In the genomic region with DNA sequence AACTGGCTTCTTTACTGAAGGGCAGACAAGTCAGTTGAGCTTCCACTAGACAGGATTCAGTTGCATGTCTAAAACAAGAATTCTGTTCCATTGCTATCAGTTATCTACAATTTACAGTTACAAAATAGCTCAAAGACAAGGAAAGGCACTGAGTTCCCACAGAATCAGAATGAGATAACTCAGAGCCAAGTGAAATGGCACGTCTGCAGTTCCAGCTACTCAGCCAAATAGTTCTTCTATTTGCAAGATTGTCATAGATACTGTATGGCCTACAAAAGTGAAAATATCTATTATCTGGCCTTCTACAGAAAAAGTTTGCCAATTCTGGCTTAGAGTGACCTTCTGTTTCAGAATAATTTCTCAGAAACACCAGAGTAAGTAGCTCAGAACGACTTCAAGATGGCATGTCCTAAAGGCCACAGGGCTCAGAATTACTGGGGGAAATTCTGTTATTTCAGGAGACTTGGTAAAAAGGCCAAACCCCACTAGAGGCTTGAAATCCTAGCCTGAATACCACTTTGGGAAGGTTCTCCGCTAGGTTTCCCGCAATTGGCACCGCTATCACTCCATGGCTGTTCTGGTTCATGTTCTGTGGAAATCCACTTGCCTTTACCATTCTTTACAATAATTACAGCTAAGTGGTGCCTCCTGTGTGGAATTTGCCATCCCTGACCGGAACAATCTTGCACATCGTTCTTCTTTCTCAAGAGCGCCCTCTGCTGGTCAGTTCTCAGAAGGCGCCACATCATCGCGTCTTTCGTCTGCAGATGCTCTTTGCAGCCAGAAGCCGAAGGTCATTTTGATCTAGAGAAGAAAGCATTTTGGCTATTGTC, we compare ENCODE assay signal across 8 cellular contexts. TPM values are rescaled to one million over a fixed set of nuclear protein-coding genes. Genes with fewer than 3 reads are reported as not detected.
DNase-seq lines count a peak whose midpoint lies in the region; ATAC-seq and TF ChIP-seq lines count a peak whose summit lies in the region.

No MANE protein-coding gene starts in this region.

- H4K20me1 ChIP-seq in MM.1S (ENCODE audit: insufficient read depth, low read length) = no peaks in the 10 kb centered on the region

- H3F3A ChIP-seq in MM.1S (ENCODE audit: insufficient read depth, low read length) = no peaks in the 10 kb centered on the region

- peak; percentile 75 for ATAC-seq in activated T-helper 17 cell treated with anti-CD3 and anti-CD28 coated beads, Interleukin-2, amount 50 U/mL, for 72 hours (replicated peaks)

- no peaks in the 10 kb centered on the region for H3K9me3 ChIP-seq in MM.1S (replicated peaks; ENCODE audit: insufficient read depth, low read length)
- H3K9me3 ChIP-seq in testis = no peaks in the 10 kb centered on the region

- H3K4me1 ChIP-seq in MM.1S (ENCODE audit: low read length) (no peaks in the 10 kb centered on the region), testis (peaks cover 29% of the 10 kb centered on the region)

- no peak overlapping the region for H3K4me2 ChIP-seq in MM.1S (ENCODE audit: low read depth, low read length)

- H3K9ac ChIP-seq in MM.1S (ENCODE audit: low read length) = no peak overlapping the region

- H3K27me3 ChIP-seq in MM.1S (replicated peaks; ENCODE audit: insufficient read depth, low read length) = no peaks in the 10 kb centered on the region
- H3K27me3 ChIP-seq in testis = no peaks in the 10 kb centered on the region

- 7 to 14% methylated on average over 13 of the region's 13 CpGs for WGBS in testis, 2 donors

- H3K79me2 ChIP-seq in MM.1S (ENCODE audit: low read length) = no peaks in the 10 kb centered on the region

- DNase-seq in AG10803 (ENCODE audit: low read depth) = peak; percentile 74
- DNase-seq in GM19240 (ENCODE audit: insufficient read length, low spot score) = peak; percentile 43
- peak; percentile 40 for DNase-seq in MM.1S
- DNase-seq in RPMI8226 = peak; percentile 57
- peak; percentile 72 to 92 for DNase-seq in foreskin fibroblast
- peak; percentile 48 for DNase-seq in occipital lobe (lab: John Stamatoyannopoulos, UW)
- DNase-seq in testis = peak; percentile 96

- TF ChIP-seq CTCF in AG10803 (conservative IDR thresholded peaks at IDR 0.05; ENCODE audit: low read length) (peak; percentile 93), MM.1S (IDR thresholded peaks at IDR 0.05; ENCODE audit: low read length) (peak; percentile 73), foreskin fibroblast (IDR thresholded peaks at IDR 0.05; ENCODE audit: low read depth, low read length) (peak; percentile 81), testis (IDR thresholded peaks at IDR 0.05) (peak; percentile 92 to 97 (median 94))

- no peaks in the 10 kb centered on the region for H3K9me3 Mint-ChIP-seq in activated T-helper 17 cell treated with anti-CD3 and anti-CD28 coated beads, Interleukin-2, amount 50 U/mL, for 72 hours

- H3K36me3 ChIP-seq in MM.1S (replicated peaks; ENCODE audit: insufficient read depth, low read length) (no peaks in the 10 kb centered on the region), testis (ENCODE audit: low read depth, missing control alignments) (no peaks in the 10 kb centered on the region)

- H3K4me3 ChIP-seq in AG10803 (ENCODE audit: low read length) = no peak overlapping the region
- no peak overlapping the region for H3K4me3 ChIP-seq in MM.1S (ENCODE audit: low read length)
- H3K4me3 ChIP-seq in foreskin fibroblast (ENCODE audit: low read depth in 1 of 2, low read length in 2 of 2) = no peak overlapping the region
- H3K4me3 ChIP-seq in testis = no peak overlapping the region

- TF ChIP-seq POLR2A in testis (IDR thresholded peaks at IDR 0.05) = no peak

- H2AFZ ChIP-seq in MM.1S (ENCODE audit: low read length) = no peak overlapping the region

- no peak overlapping the region for H3K27ac Mint-ChIP-seq in activated T-helper 17 cell treated with anti-CD3 and anti-CD28 coated beads, Interleukin-2, amount 50 U/mL, for 72 hours

- H3K27ac ChIP-seq in MM.1S (ENCODE audit: low read length) (no peak overlapping the region), testis (peak overlapping the region; percentile 40 to 74)

- H3K4me1 Mint-ChIP-seq in activated T-helper 17 cell treated with anti-CD3 and anti-CD28 coated beads, Interleukin-2, amount 50 U/mL, for 72 hours = peaks cover 10% of the 10 kb centered on the region

- no peak overlapping the region for H3K4me3 Mint-ChIP-seq in activated T-helper 17 cell treated with anti-CD3 and anti-CD28 coated beads, Interleukin-2, amount 50 U/mL, for 72 hours

- no peaks in the 10 kb centered on the region for H3K9me2 ChIP-seq in MM.1S (replicated peaks; ENCODE audit: insufficient read depth, low read length)

- H3K36me3 Mint-ChIP-seq in activated T-helper 17 cell treated with anti-CD3 and anti-CD28 coated beads, Interleukin-2, amount 50 U/mL, for 72 hours (ENCODE audit: low read depth) = no peaks in the 10 kb centered on the region

- intact Hi-C loops in testis (cut with DNase I; ENCODE audit: low total_unique reads) = no loop called here

- H3K27me3 Mint-ChIP-seq in activated T-helper 17 cell treated with anti-CD3 and anti-CD28 coated beads, Interleukin-2, amount 50 U/mL, for 72 hours = peaks cover 3% of the 10 kb centered on the region

RNA-seq across cellular contexts. Expression of gene RTRAF, which starts 10.6 kb away (rescaled TPM):
- 100 to 1,000 TPM; 138 to 190 TPM for total RNA-seq in activated T-helper 17 cell treated with anti-CD3 and anti-CD28 coated beads, Interleukin-2, amount 50 U/mL, for 72 hours
- 52.1 TPM for total RNA-seq in occipital lobe
- total RNA-seq in testis = 100 to 1,000 TPM; 157 to 170 TPM
- 439 TPM for polyA plus RNA-seq in testis (ENCODE audit: insufficient read depth, low read depth, low replicate concordance)

Comparison
In these comparisons a context has a peak if more than half of its experiments do, and no peak if none do; other contexts are left out.
1. DNase-seq: peak in every context shown above with its lines; median percentile 96 in testis; 82 in foreskin fibroblast; 74 in AG10803; 57 in RPMI8226; 48 in occipital lobe; 43 in GM19240; 40 in MM.1S.